1 cellular context compared by ENCODE assay signal in genomic region chr5:132760601-132761317, GRCh38.
TF ChIP-seq lines count a peak whose summit lies in the region.

No MANE protein-coding gene starts in this region.

TF ChIP-seq in GM12878, 131 proteins besides CTCF, POLR2A, EP300 and RAD21:
- TF ChIP-seq SUPT20H (IDR thresholded peaks at IDR 0.05; ENCODE audit: borderline replicate concordance, control insufficient read depth, low read depth, low read length) (no peak), RCOR1 (conservative IDR thresholded peaks at IDR 0.05; ENCODE audit: low read depth, low read length) (no peak), JUND (IDR thresholded peaks at IDR 0.05; ENCODE audit: low read depth, low read length) (no peak), MXI1 (IDR thresholded peaks at IDR 0.05; ENCODE audit: low read depth, low read length) (no peak), STAT1 (conservative IDR thresholded peaks at IDR 0.05) (no peak), HDAC2 (IDR thresholded peaks at IDR 0.05) (no peak), PAX8 (IDR thresholded peaks at IDR 0.05) (no peak), CBFB (IDR thresholded peaks at IDR 0.05; ENCODE audit: low read depth) (no peak), FOXK2 (IDR thresholded peaks at IDR 0.05) (no peak), PRDM15 (CRISPR knock-in tag; IDR thresholded peaks at IDR 0.05) (no peak)
TF ChIP-seq in GM12878: peak in this region for 0.
